Comparison of ENCODE assay signal across 8 cellular contexts in the genomic region with DNA sequence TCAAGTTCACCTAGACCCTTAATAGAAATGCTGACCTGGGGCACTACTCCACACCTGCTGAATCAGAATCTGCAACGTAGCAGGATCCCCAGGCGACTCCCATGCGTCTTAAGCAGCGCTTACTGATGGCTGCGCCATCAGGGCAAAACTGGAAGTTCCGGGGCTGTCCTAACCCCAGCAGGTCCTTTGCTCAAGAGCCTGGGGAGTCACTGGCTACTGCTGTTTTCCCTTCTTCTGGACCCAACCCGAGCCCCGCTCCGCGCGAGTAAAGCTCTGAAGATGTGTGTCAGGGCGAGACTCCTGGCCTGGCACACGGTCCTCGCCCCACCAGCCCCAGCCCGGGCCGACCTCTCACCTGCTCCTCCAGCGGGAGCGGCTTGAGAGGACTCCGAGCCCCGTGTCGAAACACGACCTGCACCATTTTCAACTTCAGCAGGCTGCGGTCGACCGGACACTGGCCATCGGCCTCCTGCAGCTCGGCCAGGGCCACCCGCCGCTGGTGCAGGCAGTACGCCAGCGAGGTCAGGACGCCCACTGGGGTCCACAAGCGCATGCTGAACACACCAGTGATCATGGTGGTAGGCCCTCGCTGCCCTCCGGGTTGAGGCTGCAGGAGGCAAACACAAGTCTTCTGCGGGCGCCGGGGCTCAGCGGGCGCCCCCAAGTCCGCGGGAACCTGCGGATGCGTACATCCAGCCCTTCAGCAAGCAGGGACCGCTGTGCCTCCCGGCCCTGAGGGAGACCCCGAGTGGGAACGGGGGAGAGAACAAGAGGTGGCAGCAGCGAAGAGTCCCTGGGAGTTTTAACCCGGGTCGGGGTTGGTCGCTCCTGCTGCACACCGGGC. TPM values are rescaled to one million over a fixed set of nuclear protein-coding genes. Genes with fewer than 3 reads are reported as not detected.
DNase-seq lines count a peak whose midpoint lies in the region; ATAC-seq and TF ChIP-seq lines count a peak whose summit lies in the region.

No MANE protein-coding gene starts in this region.

- peaks cover 16% of the 10 kb centered on the region for H3K27me3 Mint-ChIP-seq in activated naive CD8-positive, alpha-beta T cell treated with anti-CD3 and anti-CD28 coated beads, Interleukin-2, amount 10 ng/mL, durations not matched to agents 7 days and 5 days

- intact Hi-C loops in heart right ventricle (cut with DNase I): no loop called here

- H3K36me3 Mint-ChIP-seq in activated naive CD8-positive, alpha-beta T cell treated with anti-CD3 and anti-CD28 coated beads, Interleukin-2, amount 10 ng/mL, durations not matched to agents 7 days and 5 days: no peaks in the 10 kb centered on the region

- ATAC-seq in GM19452 (IDR thresholded peaks at IDR 0.05; ENCODE audit: unreplicated experiment) (peak; percentile 37), HG03558 (IDR thresholded peaks at IDR 0.05; ENCODE audit: extremely low read depth, unreplicated experiment) (peak; percentile 12), heart right ventricle (peak; percentile 30 to 77 (median 62))
- ATAC-seq in activated naive CD8-positive, alpha-beta T cell treated with anti-CD3 and anti-CD28 coated beads, Interleukin-2, amount 10 ng/mL, durations not matched to agents 7 days and 5 days (ENCODE audit: low read depth): peak; percentile 46

- no peaks in the 10 kb centered on the region for H3K27me3 ChIP-seq in heart right ventricle

- peaks cover 0 to 19% (median 9%) of the 10 kb centered on the region in 9 donors for H3K4me1 ChIP-seq in heart right ventricle

- peak overlapping the region in 9 of 10 donors; percentile 71 to 83 (median 77) for H3K27ac ChIP-seq in heart right ventricle

- peak overlapping the region; percentile 94 for H3K27ac Mint-ChIP-seq in activated naive CD8-positive, alpha-beta T cell treated with anti-CD3 and anti-CD28 coated beads, Interleukin-2, amount 10 ng/mL, durations not matched to agents 7 days and 5 days

- TF ChIP-seq CTCF in heart right ventricle (IDR thresholded peaks at IDR 0.05): no peak

- H3K36me3 ChIP-seq in heart right ventricle: no peaks in the 10 kb centered on the region

- H3K4me1 Mint-ChIP-seq in activated naive CD8-positive, alpha-beta T cell treated with anti-CD3 and anti-CD28 coated beads, Interleukin-2, amount 10 ng/mL, durations not matched to agents 7 days and 5 days: peaks cover 22% of the 10 kb centered on the region

- DNase-seq in Caki2 (ENCODE audit: low read depth): peak; percentile 65
- DNase-seq in SHP77 treated with DMSO at 0.1 percent for 48 hours (lab: John Stamatoyannopoulos, UW): peak; percentile 62
- no peak for DNase-seq in activated naive CD8-positive, alpha-beta T cell treated with anti-CD3 and anti-CD28 coated beads, Interleukin-2, amount 10 ng/mL, durations not matched to agents 7 days and 5 days
- DNase-seq in heart right ventricle: peak; percentile 16 to 39
- peak; percentile 17 for DNase-seq in pons (ENCODE audit: low spot score)
- DNase-seq in retina: no peak

- no peaks in the 10 kb centered on the region for H3K9me3 ChIP-seq in heart right ventricle

- no peaks in the 10 kb centered on the region for H3K9me3 Mint-ChIP-seq in activated naive CD8-positive, alpha-beta T cell treated with anti-CD3 and anti-CD28 coated beads, Interleukin-2, amount 10 ng/mL, durations not matched to agents 7 days and 5 days

- peak overlapping the region; percentile 45 to 91 (median 80) for H3K4me3 ChIP-seq in heart right ventricle

- POLR2A ChIA-PET in activated naive CD8-positive, alpha-beta T cell treated with anti-CD3 and anti-CD28 coated beads, Interleukin-2, amount 10 ng/mL, durations not matched to agents 7 days and 5 days (lab: Charles Lee): interaction anchor here (1.1 to 2.5 kb wide), 2 partner anchors 23 to 130 kb away, joined by 3 to 31 read pairs; no protein-coding TSS in a partner anchor

- peak overlapping the region; percentile 95 for H3K4me3 Mint-ChIP-seq in activated naive CD8-positive, alpha-beta T cell treated with anti-CD3 and anti-CD28 coated beads, Interleukin-2, amount 10 ng/mL, durations not matched to agents 7 days and 5 days

- in situ Hi-C loops in Caki2 (cut with HindIII; ENCODE audit: low pct_unique_long_range_greater_than_20kb, low sequenced_read_pairs): no loop called here

- whole genome bisulfite sequencing in heart right ventricle, 2 donors: 0% methylated on average over 53 of the region's 53 CpGs

RNA-seq across cellular contexts. Expression of gene ACP6, which starts 0.6 kb away (rescaled TPM):
- 14.9 and 31.2 TPM in 2 replicates for total RNA-seq in Caki2 (2014; rRNA removed; shearing (Covaris generic); ENCODE audit: low replicate concordance)
- total RNA-seq in activated naive CD8-positive, alpha-beta T cell treated with anti-CD3 and anti-CD28 coated beads, Interleukin-2, amount 10 ng/mL, durations not matched to agents 7 days and 5 days: 10 to 100 TPM; 13.6 to 18.2 TPM
- total RNA-seq in heart right ventricle: 10 to 100 TPM in 8 of 10 donors, 1 to 10 TPM in 2; 5.0 to 24.8 (median 18.0) TPM
- 10 to 100 TPM in 1 of 2 donors, 1 to 10 TPM in 1; 7.1 to 11.6 TPM for polyA plus RNA-seq in heart right ventricle

Comparison
In these comparisons a context has a peak if more than half of its experiments do, and no peak if none do; other contexts are left out.
1. DNase-seq: peak in Caki2 (single experiment), SHP77 treated with DMSO at 0.1 percent for 48 hours (single experiment), heart right ventricle (2 of 2) and pons (single experiment); none in activated naive CD8-positive, alpha-beta T cell treated with anti-CD3 and anti-CD28 coated beads, Interleukin-2, amount 10 ng/mL, durations not matched to agents 7 days and 5 days (single experiment) and retina (single experiment).
2. ATAC-seq: peak in every context shown above with its lines; median percentile 62 in heart right ventricle; 46 in activated naive CD8-positive, alpha-beta T cell treated with anti-CD3 and anti-CD28 coated beads, Interleukin-2, amount 10 ng/mL, durations not matched to agents 7 days and 5 days; 37 in GM19452; 12 in HG03558.